Comparison of ENCODE assay signal across 1 cellular context in genomic region chr12:122076743-122077495, GRCh38.
TF ChIP-seq lines count a peak whose summit lies in the region.

No MANE protein-coding gene starts in this region.

TF ChIP-seq in HepG2, 621 proteins besides CTCF, POLR2A, EP300 and RAD21 (continued from another document and continues in another):
- no peak for TF ChIP-seq ZNF276 (CRISPR knock-in tag; IDR thresholded peaks at IDR 0.05; ENCODE audit: low read depth)
- peak; percentile 59 for TF ChIP-seq FOXP4 (CRISPR knock-in tag; IDR thresholded peaks at IDR 0.05)
- no peak for TF ChIP-seq ZBED4 (CRISPR knock-in tag; IDR thresholded peaks at IDR 0.05; ENCODE audit: borderline replicate concordance)
- no peak for TF ChIP-seq HINFP (CRISPR knock-in tag; IDR thresholded peaks at IDR 0.05; ENCODE audit: low read depth)
- TF ChIP-seq CBX5 (CRISPR knock-in tag; IDR thresholded peaks at IDR 0.05; ENCODE audit: borderline replicate concordance), result no peak
- peak; percentile 28; the same call in 1 of the 2 replicates for TF ChIP-seq MXD1 (CRISPR knock-in tag; IDR thresholded peaks at IDR 0.05)
- no peak for TF ChIP-seq LRRFIP1 (CRISPR knock-in tag; conservative IDR thresholded peaks at IDR 0.05)
- TF ChIP-seq ZNF724P (CRISPR knock-in tag; IDR thresholded peaks at IDR 0.05; ENCODE audit: borderline replicate concordance), result 0 out of 2 replicates have a peak, but pooled peaks have one; percentile 48
- no peak for TF ChIP-seq NR3C1 (CRISPR knock-in tag; IDR thresholded peaks at IDR 0.05)
- TF ChIP-seq CC2D1A (CRISPR knock-in tag; IDR thresholded peaks at IDR 0.05), result 0 out of 2 replicates have a peak, but pooled peaks have one; percentile 45
- TF ChIP-seq TAF1 (CRISPR knock-in tag; IDR thresholded peaks at IDR 0.05), result no peak
- no peak for TF ChIP-seq JARID2 (CRISPR knock-in tag; IDR thresholded peaks at IDR 0.05; ENCODE audit: insufficient replicate concordance)
- TF ChIP-seq ZSCAN12 (CRISPR knock-in tag; IDR thresholded peaks at IDR 0.05), result no peak
- TF ChIP-seq HOXA5 (CRISPR knock-in tag; IDR thresholded peaks at IDR 0.05), result no peak
- no peak for TF ChIP-seq ZSCAN29 (CRISPR knock-in tag; conservative IDR thresholded peaks at IDR 0.05)
- no peak for TF ChIP-seq ZNF891 (CRISPR knock-in tag; IDR thresholded peaks at IDR 0.05)
- 0 out of 2 replicates have a peak, but pooled peaks have one; percentile 21 for TF ChIP-seq ZNF772 (CRISPR knock-in tag; IDR thresholded peaks at IDR 0.05)
- peak; percentile 41; the same call in 1 of the 2 replicates for TF ChIP-seq CEBPB (IDR thresholded peaks at IDR 0.05; ENCODE audit: borderline replicate concordance, low read depth, low read length)
- peak; percentile 28 for TF ChIP-seq SAP130 (CRISPR knock-in tag; IDR thresholded peaks at IDR 0.05; ENCODE audit: low read depth)
- TF ChIP-seq CCAR2 (optimal IDR thresholded peaks at IDR 0.05; ENCODE audit: low read depth, low read length), result no peak
- TF ChIP-seq ZFP90 (CRISPR knock-in tag; IDR thresholded peaks at IDR 0.05; ENCODE audit: borderline replicate concordance), result no peak
- TF ChIP-seq EEA1 (CRISPR knock-in tag; IDR thresholded peaks at IDR 0.05; ENCODE audit: borderline replicate concordance), result no peak; the same call in 1 of the 2 replicates
- TF ChIP-seq ZNF205 (CRISPR knock-in tag; IDR thresholded peaks at IDR 0.05), result no peak
- TF ChIP-seq ZBTB37 (CRISPR knock-in tag; IDR thresholded peaks at IDR 0.05), result no peak
- TF ChIP-seq ZNF780A (CRISPR knock-in tag; IDR thresholded peaks at IDR 0.05), result no peak
- TF ChIP-seq SMAD9 (CRISPR knock-in tag; IDR thresholded peaks at IDR 0.05), result no peak
- TF ChIP-seq ZGPAT (CRISPR knock-in tag; IDR thresholded peaks at IDR 0.05), result no peak
- TF ChIP-seq ZHX1 (CRISPR knock-in tag; IDR thresholded peaks at IDR 0.05; ENCODE audit: low read depth), result no peak
- TF ChIP-seq ZNF546 (CRISPR knock-in tag; conservative IDR thresholded peaks at IDR 0.05), result no peak
- TF ChIP-seq KLF6 (CRISPR knock-in tag; IDR thresholded peaks at IDR 0.05), result no peak
- TF ChIP-seq DMTF1 (CRISPR knock-in tag; IDR thresholded peaks at IDR 0.05), result 0 out of 2 replicates have a peak, but pooled peaks have one; percentile 3
- no peak for TF ChIP-seq ZNF691 (CRISPR knock-in tag; IDR thresholded peaks at IDR 0.05; ENCODE audit: borderline replicate concordance, low read depth)
- TF ChIP-seq SMARCE1 (IDR thresholded peaks at IDR 0.05; ENCODE audit: borderline replicate concordance), result no peak
- no peak for TF ChIP-seq ZNF556 (CRISPR knock-in tag; IDR thresholded peaks at IDR 0.05; ENCODE audit: borderline replicate concordance)
- peak; percentile 43; the same call in 1 of the 2 replicates for TF ChIP-seq MED1 (CRISPR knock-in tag; IDR thresholded peaks at IDR 0.05)
- TF ChIP-seq SMC3 (IDR thresholded peaks at IDR 0.05; ENCODE audit: low read length), result no peak
- TF ChIP-seq AHR (CRISPR knock-in tag; IDR thresholded peaks at IDR 0.05), result no peak
- TF ChIP-seq NFE2L2 (IDR thresholded peaks at IDR 0.05; ENCODE audit: low read length), result peak; percentile 65
- no peak for TF ChIP-seq MBD4 (IDR thresholded peaks at IDR 0.05; ENCODE audit: borderline replicate concordance, low read length)
